ENCODE assay signal across 9 cellular contexts in the genomic region with DNA sequence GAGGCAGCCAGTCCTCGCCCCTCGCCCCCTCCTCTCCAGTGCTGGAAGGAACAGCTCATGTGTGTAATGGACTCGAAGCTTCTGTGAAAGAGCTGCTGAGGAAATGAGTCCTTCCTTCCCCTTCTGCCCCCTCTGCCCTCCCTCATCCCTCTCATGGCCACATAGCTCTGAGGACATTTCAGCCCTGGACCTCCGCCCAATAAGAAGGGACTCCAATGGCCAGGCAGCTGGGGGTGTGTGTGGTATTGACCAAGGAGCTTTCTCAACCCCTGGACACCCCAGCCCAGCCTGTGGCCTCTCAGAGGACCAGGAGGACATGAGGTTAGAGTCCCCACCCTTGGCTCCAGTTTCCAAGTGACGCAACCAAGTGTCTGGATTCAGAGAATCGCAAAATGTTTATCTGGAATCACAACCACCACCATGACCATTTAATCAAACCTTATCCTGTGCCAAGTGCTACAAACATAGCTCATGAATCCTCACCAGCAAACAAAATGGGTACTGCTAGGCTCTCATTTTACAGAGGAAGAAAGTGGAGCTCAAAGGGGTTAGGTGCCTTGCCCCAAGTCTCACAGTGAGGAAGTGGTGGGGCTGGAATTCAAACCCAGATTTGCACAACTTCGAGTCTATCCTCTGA. TPM values are rescaled to one million over a fixed set of nuclear protein-coding genes. Genes with fewer than 3 reads are reported as not detected.
DNase-seq lines count a peak whose midpoint lies in the region; TF ChIP-seq lines count a peak whose summit lies in the region.
"Had no signal": no experiment of that assay in that cellular context is flagged by ENCODE, and none has a peak within 500 bp of the region (broad histone marks: within the 10 kb centered on the region; RNA-seq: fewer than 3 reads in every experiment).

No MANE protein-coding gene starts in this region.

- no peak for TF ChIP-seq CTCF in Loucy (conservative IDR thresholded peaks at IDR 0.05; ENCODE audit: low read length)
- no peak for TF ChIP-seq CTCF in breast epithelium (IDR thresholded peaks at IDR 0.05)
- TF ChIP-seq CTCF in mesothelial cell of epicardium (IDR thresholded peaks at IDR 0.05; ENCODE audit: unreplicated experiment) = no peak

- H3K4me1 Mint-ChIP-seq in mesothelial cell of epicardium = peaks cover 56% of the 10 kb centered on the region

- H3K4me3 Mint-ChIP-seq in mesothelial cell of epicardium = no peak overlapping the region

- intact Hi-C loops in breast epithelium (cut with DNase I; ENCODE audit: low total_unique reads) = no loop called here

- no peaks in the 10 kb centered on the region for H3K9me3 ChIP-seq in Loucy (ENCODE audit: insufficient read depth, low read depth, low read length)
- H3K9me3 ChIP-seq in breast epithelium = no peaks in the 10 kb centered on the region
- no peaks in the 10 kb centered on the region for H3K9me3 ChIP-seq in HAP-1

- H3K36me3 ChIP-seq in Loucy (ENCODE audit: insufficient read depth, low read length) (no peaks in the 10 kb centered on the region), breast epithelium (no peaks in the 10 kb centered on the region), HAP-1 (replicated peaks) (no peaks in the 10 kb centered on the region)

- no peaks in the 10 kb centered on the region for H3K9me2 ChIP-seq in Loucy (replicated peaks; ENCODE audit: low read depth, low read length)

- peaks cover 57% of the 10 kb centered on the region for H3K4me1 ChIP-seq in Loucy (ENCODE audit: insufficient read depth, low read length, poor library complexity, severe bottlenecking)
- H3K4me1 ChIP-seq in breast epithelium = peaks cover 45 to 80% of the 10 kb centered on the region in 2 donors
- H3K4me1 ChIP-seq in HAP-1 = peaks cover 6% of the 10 kb centered on the region

- no peak overlapping the region for H3K9ac ChIP-seq in Loucy (ENCODE audit: low read depth, low read length, poor library complexity, severe bottlenecking)

- H4K20me1 ChIP-seq in Loucy (ENCODE audit: insufficient read depth, low read length, poor library complexity, severe bottlenecking) = no peaks in the 10 kb centered on the region

- H3F3A ChIP-seq in Loucy (ENCODE audit: low read depth) = peaks cover 3% of the 10 kb centered on the region

- no peak overlapping the region for H3K4me3 ChIP-seq in Loucy (ENCODE audit: low read length, poor library complexity, severe bottlenecking)
- peak overlapping the region in 1 of 3 donors; percentile 16 for H3K4me3 ChIP-seq in breast epithelium
- H3K4me3 ChIP-seq in HAP-1 = no peak overlapping the region
- H3K4me3 ChIP-seq: GM12878 had no signal

- H3K9me3 Mint-ChIP-seq in mesothelial cell of epicardium = no peaks in the 10 kb centered on the region

- no peaks in the 10 kb centered on the region for H3K27me3 Mint-ChIP-seq in mesothelial cell of epicardium (ENCODE audit: low read depth)

- H3K27ac Mint-ChIP-seq in mesothelial cell of epicardium = peak overlapping the region; percentile 21

- in situ Hi-C loops in HAP-1 (cut with MboI; ENCODE audit: low sequenced_read_pairs) = no loop called here

- H3K4me2 ChIP-seq in Loucy (ENCODE audit: low read depth, low read length, poor library complexity, severe bottlenecking) = peak overlapping the region; percentile 11

- H3K36me3 Mint-ChIP-seq in mesothelial cell of epicardium = no peaks in the 10 kb centered on the region

- H3K27me3 ChIP-seq in Loucy (ENCODE audit: insufficient read depth, low read length, poor library complexity, severe bottlenecking) (no peaks in the 10 kb centered on the region), breast epithelium (no peaks in the 10 kb centered on the region), HAP-1 (ENCODE audit: low read depth) (no peaks in the 10 kb centered on the region)

- H3K79me2 ChIP-seq in Loucy (ENCODE audit: insufficient read depth, low read length) = peaks cover 11% of the 10 kb centered on the region; the same call in 1 of the 2 replicates

- TF ChIP-seq POLR2A in breast epithelium (IDR thresholded peaks at IDR 0.05) = no peak

- H2AFZ ChIP-seq in Loucy (ENCODE audit: low read length) = no peak overlapping the region

- peak overlapping the region; percentile 94 to 98 for H3K27ac ChIP-seq in breast epithelium

- DNase-seq in AG08395 (ENCODE audit: low spot score) (peak; percentile 52), breast epithelium (ENCODE audit: low spot score in 2 of 2) (peak; percentile 74 to 78), mesothelial cell of epicardium (ENCODE audit: low spot score in 2 of 2, unreplicated experiment in 2 of 2) (no peak), NCI-H2171 (lab: John Stamatoyannopoulos, UW) (no peak), NCI-H510A treated with DMSO at 0.1 percent for 48 hours (lab: John Stamatoyannopoulos, UW) (no peak), HAP-1 (ENCODE audit: low spot score in 2 of 2) (no peak), HK-2 (ENCODE audit: unreplicated experiment) (no peak)

RNA-seq across cellular contexts. Expression of a gene that starts 47.8 kb away (rescaled TPM):
- total RNA-seq in breast epithelium = 100 to 1,000 TPM in 2 of 3 donors, 10 to 100 TPM in 1; 62.6 to 121 (median 112) TPM
- 39.3 to 41.8 TPM (median 41.1 TPM) in 3 replicates for total RNA-seq in mesothelial cell of epicardium

Comparison
In these comparisons a context has a peak if more than half of its experiments do, and no peak if none do; other contexts are left out.
1. DNase-seq: peak in AG08395 (single experiment) and breast epithelium (2 of 2); none in mesothelial cell of epicardium (0 of 2), NCI-H2171 (single experiment), NCI-H510A treated with DMSO at 0.1 percent for 48 hours (single experiment), HAP-1 (0 of 2) and HK-2 (single experiment).